Comparison of ENCODE assay signal across 8 cellular contexts in the genomic region with DNA sequence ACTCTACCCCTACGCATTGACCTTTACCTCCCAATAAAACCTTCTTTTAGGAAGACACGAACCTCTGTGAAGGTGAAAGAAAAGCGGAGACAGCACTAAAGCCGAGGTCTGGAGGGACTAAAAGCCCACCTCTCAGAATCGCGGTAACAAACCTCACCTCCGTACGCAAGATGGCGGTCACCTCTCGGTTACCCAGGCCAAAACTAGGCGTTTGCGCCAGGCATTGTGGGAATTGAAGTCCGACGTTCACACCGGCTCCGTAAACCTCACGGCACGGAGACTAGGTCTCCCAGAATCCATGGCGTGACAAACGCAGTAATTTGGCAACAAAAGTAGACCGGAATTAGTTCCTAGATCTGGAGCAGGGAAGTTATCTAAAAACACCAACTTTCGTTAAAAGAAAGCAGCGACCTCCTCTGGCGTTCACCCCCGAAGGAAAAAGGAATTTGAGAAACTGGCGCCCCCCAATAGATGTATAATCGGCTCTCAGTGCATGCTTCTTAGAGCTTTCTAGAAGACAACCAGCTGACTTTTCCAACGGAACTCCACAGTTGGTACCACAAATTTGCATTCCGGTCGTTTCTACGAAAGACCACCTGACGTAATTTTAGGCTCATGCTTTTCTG. TPM values are rescaled to one million over a fixed set of nuclear protein-coding genes. Genes with fewer than 3 reads are reported as not detected.
DNase-seq lines count a peak whose midpoint lies in the region; ATAC-seq and TF ChIP-seq lines count a peak whose summit lies in the region.

A gene (minus strand): TSS at position 175 of the 626 bp plus-strand sequence. CDS start 1,768 bp downstream, outside the sequence.

- no peaks in the 10 kb centered on the region for H3K9me3 ChIP-seq in AG04450 (ENCODE audit: control insufficient read depth, insufficient read depth, low read length)
- no peaks in the 10 kb centered on the region for H3K9me3 ChIP-seq in WERI-Rb-1 (ENCODE audit: severe bottlenecking)
- H3K9me3 ChIP-seq in mammary epithelial cell (replicated peaks; ENCODE audit: insufficient read depth, low read length) = no peaks in the 10 kb centered on the region
- H3K9me3 ChIP-seq in iPS-20b (ENCODE audit: insufficient read depth, low read depth, low read length) = peaks cover 6% of the 10 kb centered on the region; the same call in 1 of the 2 replicates

- no peaks in the 10 kb centered on the region for H4K20me1 ChIP-seq in mammary epithelial cell (ENCODE audit: insufficient read depth, low read length)

- H3K27ac ChIP-seq in AG04450 (ENCODE audit: low read depth, low read length) (peak within 1 kb of the TSS; percentile 88), WERI-Rb-1 (peak within 1 kb of the TSS; percentile 87), mammary epithelial cell (ENCODE audit: insufficient read depth, low read depth, low read length) (peak within 1 kb of the TSS; percentile 90), iPS-20b (ENCODE audit: low read length) (peak within 1 kb of the TSS; percentile 21), skin epidermis (peak within 1 kb of the TSS; percentile 63 to 97 (median 92))

- TSS peak; percentile 71 for BruUV-seq in mammary epithelial cell (replicated peaks; lab: Mats Ljungman, UMichigan)

- H3K9ac ChIP-seq in mammary epithelial cell (ENCODE audit: insufficient read depth, low read length) = peak within 1 kb of the TSS; percentile 99
- H3K9ac ChIP-seq in iPS-20b (ENCODE audit: low read depth, low read length) = peak within 1 kb of the TSS; percentile 89

- peaks cover 45% of the 10 kb centered on the region for H3K79me2 ChIP-seq in mammary epithelial cell (ENCODE audit: insufficient read depth, low read length)

- H3K27me3 ChIP-seq in AG04450 (ENCODE audit: control insufficient read depth, insufficient read depth, low read length) = no peaks in the 10 kb centered on the region
- no peaks in the 10 kb centered on the region for H3K27me3 ChIP-seq in WERI-Rb-1 (ENCODE audit: insufficient read depth, low read depth, severe bottlenecking)
- H3K27me3 ChIP-seq in mammary epithelial cell (ENCODE audit: insufficient read depth, low read length) = no peaks in the 10 kb centered on the region
- no peaks in the 10 kb centered on the region for H3K27me3 ChIP-seq in iPS-20b (ENCODE audit: insufficient read depth, low read length)

- intact Hi-C loops in mammary epithelial cell (cut with micrococcal nuclease) = loop anchor here (2.0 to 10.0 kb wide), 3 partner anchors 42 to 214 kb away; no protein-coding TSS in a partner anchor

- TF ChIP-seq CTCF in AG04450 (IDR thresholded peaks at IDR 0.05; ENCODE audit: low read depth, low read length) = peak; percentile 47
- TF ChIP-seq CTCF in WERI-Rb-1 (IDR thresholded peaks at IDR 0.05; ENCODE audit: low read depth, low read length) = no peak
- peak in 1 of 2 donors; percentile 8 for TF ChIP-seq CTCF in mammary epithelial cell (conservative IDR thresholded peaks at IDR 0.05 in 1 of 2, IDR thresholded peaks at IDR 0.05 in 1 of 2; ENCODE audit: extremely low read depth in 1 of 2, insufficient read depth in 1 of 2, low read depth in 1 of 2, low read length in 2 of 2)

- H3K4me3 ChIP-seq in AG04450 (ENCODE audit: low read depth, low read length) = peak within 1 kb of the TSS; percentile 69
- H3K4me3 ChIP-seq in WERI-Rb-1 (ENCODE audit: low read depth, low read length) = peak within 1 kb of the TSS; percentile 85
- peak within 1 kb of the TSS; percentile 68 to 95 (median 77) for H3K4me3 ChIP-seq in mammary epithelial cell (replicated peaks in 1 of 3; ENCODE audit: insufficient read depth in 1 of 3, low read depth in 2 of 3, low read length in 3 of 3)
- peak within 1 kb of the TSS; percentile 86 for H3K4me3 ChIP-seq in iPS-20b (ENCODE audit: low read length)
- peak within 1 kb of the TSS; percentile 64 to 87 (median 75) for H3K4me3 ChIP-seq in skin epidermis

- in situ Hi-C loops in mammary epithelial cell (cut with MboI; ENCODE audit: low sequenced_read_pairs in 2 of 2) = no loop called here

- CTCF ChIA-PET in AG04450 (lab: Charles Lee) = interaction anchor here (1.0 to 1.9 kb wide), 3 partner anchors 12 to 629 kb away, joined by 3 to 7 read pairs (median 4); no protein-coding TSS in a partner anchor
- CTCF ChIA-PET in mammary epithelial cell (lab: Charles Lee; ENCODE audit: low non-redundant PET) = interaction anchor here (0.7 kb wide), 1 partner anchor 130 kb away, joined by 3 read pairs; no protein-coding TSS in a partner anchor

- peaks cover 27% of the 10 kb centered on the region for H3K36me3 ChIP-seq in WERI-Rb-1
- H3K36me3 ChIP-seq in mammary epithelial cell (ENCODE audit: insufficient read depth, low read length) = peaks cover 17% of the 10 kb centered on the region
- peaks cover 28% of the 10 kb centered on the region for H3K36me3 ChIP-seq in iPS-20b (ENCODE audit: insufficient read depth, low read depth, low read length)

- POLR2A ChIA-PET in AG04450 (lab: Yijun Ruan, JAX) = interaction anchor here (0.7 kb wide), 2 partner anchors 122 to 980 kb away, joined by 3 read pairs; no protein-coding TSS in a partner anchor

- DNase-seq in AG04450 (ENCODE audit: low read depth, low spot score) = peak; percentile 93
- peak; percentile 94 for DNase-seq in NCI-H2227 (lab: John Stamatoyannopoulos, UW; ENCODE audit: unreplicated experiment)
- DNase-seq in WERI-Rb-1 = peak; percentile 92
- DNase-seq in mammary epithelial cell = peak; percentile 95

- dilution Hi-C loops in mammary epithelial cell (cut with HindIII; ENCODE audit: low sequenced_read_pairs) = no loop called here

- peaks cover 4% of the 10 kb centered on the region for H3K4me1 ChIP-seq in mammary epithelial cell (ENCODE audit: insufficient read depth, low read length)
- H3K4me1 ChIP-seq in iPS-20b (ENCODE audit: insufficient read depth, low read length) = peaks cover 3% of the 10 kb centered on the region; the same call in 1 of the 2 replicates

- peak within 1 kb of the TSS; percentile 93 for H3K4me2 ChIP-seq in mammary epithelial cell (ENCODE audit: insufficient read depth, low read depth, low read length)

- under 1% methylated on average over 28 of the region's 32 CpGs for WGBS in mammary epithelial cell (ENCODE audit: low coverage, missing lambda C conversion rate)

- peak within 1 kb of the TSS; percentile 97 for H2AFZ ChIP-seq in mammary epithelial cell (ENCODE audit: low read depth, low read length)

- ATAC-seq in GM18907 (IDR thresholded peaks at IDR 0.05; ENCODE audit: unreplicated experiment) (peak; percentile 97), HG03159 (IDR thresholded peaks at IDR 0.05; ENCODE audit: unreplicated experiment) (peak; percentile 98)

RNA-seq across cellular contexts. Expression of the gene that starts here (rescaled TPM):
- polyA plus RNA-seq in AG04450 (2011; rRNA removed) (55.4 and 74.5 TPM in 2 replicates), mammary epithelial cell (18.1 TPM)
- polyA minus RNA-seq in AG04450 (2011; rRNA and poly(A)+ RNA removed) = 17.0 and 36.9 TPM in 2 replicates
- 100 to 1,000 TPM in 1 of 2 donors, 10 to 100 TPM in 1; 99.0 to 102 TPM for total RNA-seq in mammary epithelial cell
- polyA minus RNA-seq in mammary epithelial cell = 9.7 TPM

Comparison
In these comparisons a context has a peak if more than half of its experiments do, and no peak if none do; other contexts are left out.
1. Peak in every context shown above with its lines: DNase-seq, ATAC-seq, H3K4me3 ChIP-seq and H3K27ac ChIP-seq.
2. H3K27ac ChIP-seq: peak in every context shown above with its lines; median percentile 92 in skin epidermis; 90 in mammary epithelial cell; 88 in AG04450; 87 in WERI-Rb-1; 21 in iPS-20b.